In the genomic region with DNA sequence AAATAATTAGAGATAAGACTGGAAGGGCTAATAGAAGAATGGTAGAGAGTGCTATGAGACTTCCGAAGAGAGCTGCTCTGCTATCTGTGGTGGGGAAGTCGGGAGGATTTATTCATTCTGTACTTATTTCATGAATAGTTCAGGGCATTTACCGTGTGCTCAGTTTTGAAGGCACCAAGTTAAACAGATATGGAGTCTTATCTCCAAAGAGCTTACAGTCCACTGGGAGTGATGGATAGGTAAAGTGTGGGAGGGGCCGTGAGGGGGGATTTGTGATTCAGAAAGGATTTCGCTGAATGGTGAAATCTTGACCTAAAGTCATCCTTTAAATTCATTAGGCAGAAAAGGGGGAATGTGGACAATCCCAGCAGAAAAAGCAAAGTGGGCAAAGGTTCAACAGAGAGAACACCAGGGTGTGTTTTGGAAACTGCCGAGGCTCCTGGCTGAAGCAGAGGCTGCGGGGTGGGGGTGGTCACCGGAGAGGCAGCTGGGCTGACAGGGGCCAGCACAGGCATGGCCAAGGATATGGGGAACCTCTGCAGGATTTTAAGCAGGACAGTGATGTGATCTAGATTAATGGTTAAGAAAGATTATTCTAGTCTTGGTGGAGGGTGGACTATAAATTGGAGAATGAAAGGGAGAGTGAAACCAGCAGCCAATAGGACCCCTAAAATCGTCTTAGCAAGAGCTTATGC, we compare ENCODE assay signal across 14 cellular contexts.
DNase-seq lines count a peak whose midpoint lies in the region; ATAC-seq and TF ChIP-seq lines count a peak whose summit lies in the region.
"Had no signal": no experiment of that assay in that cellular context is flagged by ENCODE, and none has a peak within 500 bp of the region (broad histone marks: within the 10 kb centered on the region; RNA-seq: fewer than 3 reads in every experiment).

No MANE protein-coding gene starts in this region.

- peaks cover 45 to 98% of the 10 kb centered on the region in 2 experiments for H3K79me1 ChIP-seq in IMR-90 (ENCODE audit: low read depth in 1 of 2, low read length in 2 of 2)

- no peak overlapping the region for H3K9ac ChIP-seq in IMR-90 (ENCODE audit: low read depth, low read length)

- H3K36me3 ChIP-seq in IMR-90 (ENCODE audit: control insufficient read depth, insufficient read depth, low read length) (no peaks in the 10 kb centered on the region), lower lobe of right lung (no peaks in the 10 kb centered on the region)
- H3K36me3 ChIP-seq: WERI-Rb-1 had no signal

- no peak overlapping the region for H3K4me3 ChIP-seq in IMR-90 (ENCODE audit: insufficient read depth, low read depth, low read length)
- no peak overlapping the region for H3K4me3 ChIP-seq in lower lobe of right lung

- in situ Hi-C loops in IMR-90 (cut with MboI; ENCODE audit: low sequenced_read_pairs) = no loop called here

- H2AK9ac ChIP-seq in IMR-90 (replicated peaks; ENCODE audit: low read depth, low read length, poor library complexity) = no peak overlapping the region

- POLR2A ChIA-PET in IMR-90 (lab: Charles Lee; ENCODE audit: unreplicated experiment) = no interaction called here

- peak overlapping the region; percentile 34; the same call in 1 of the 2 replicates for H3K4ac ChIP-seq in IMR-90 (ENCODE audit: low read depth, low read length)

- no peak overlapping the region for H2AFZ ChIP-seq in IMR-90 (replicated peaks; ENCODE audit: low read length, poor library complexity)

- peaks cover 46% of the 10 kb centered on the region for H3K9me1 ChIP-seq in IMR-90 (ENCODE audit: insufficient read depth, low read length)

- H3K9me3 ChIP-seq in IMR-90 (ENCODE audit: control insufficient read depth, insufficient read depth, low read length) (no peaks in the 10 kb centered on the region), lower lobe of right lung (no peaks in the 10 kb centered on the region)

- BruUV-seq in IMR-90 (replicated peaks; lab: Mats Ljungman, UMichigan) = no TSS peak

- H4K5ac ChIP-seq in IMR-90 (ENCODE audit: low read depth, low read length) = no peak overlapping the region

- H3K36me3 Mint-ChIP-seq in T-helper 2 cell treated with Interferon-gamma antibody and Interleukin-4, amounts not matched to agents 5 μg/mL and 100 μg/mL, for 36 hours (ENCODE audit: low read depth) = peaks cover 5% of the 10 kb centered on the region
- H3K36me3 Mint-ChIP-seq in activated naive CD8-positive, alpha-beta T cell treated with anti-CD3 and anti-CD28 coated beads, Interleukin-2, amount 50 U/mL, for 24 hours (ENCODE audit: low read depth) = peaks cover 7% of the 10 kb centered on the region

- H3K27ac ChIP-seq in IMR-90 (ENCODE audit: insufficient read depth, low read length) = no peak overlapping the region
- no peak overlapping the region for H3K27ac ChIP-seq in lower lobe of right lung
- H3K27ac ChIP-seq: WERI-Rb-1 had no signal

- peaks cover 58% of the 10 kb centered on the region for H3K4me1 Mint-ChIP-seq in T-helper 2 cell treated with Interferon-gamma antibody and Interleukin-4, amounts not matched to agents 5 μg/mL and 100 μg/mL, for 36 hours (ENCODE audit: low read depth)
- no peaks in the 10 kb centered on the region for H3K4me1 Mint-ChIP-seq in activated naive CD8-positive, alpha-beta T cell treated with anti-CD3 and anti-CD28 coated beads, Interleukin-2, amount 50 U/mL, for 24 hours

- WGBS in IMR-90 (ENCODE audit: extremely low coverage in 2 of 2, insufficient read length in 1 of 2), 2 experiments = 57% methylated on average over 2 of the region's 9 CpGs; no CpG with 5 or more reads in 1 of the 2 experiments

- CTCF ChIA-PET in IMR-90 (lab: Yijun Ruan, JAX) = interaction anchor here (0.7 to 1.4 kb wide), 2 partner anchors 9 to 34 kb away, joined by 4 read pairs; no protein-coding TSS in a partner anchor

- peak overlapping the region; percentile 59 for H3K4me3 Mint-ChIP-seq in T-helper 2 cell treated with Interferon-gamma antibody and Interleukin-4, amounts not matched to agents 5 μg/mL and 100 μg/mL, for 36 hours
- peak overlapping the region; percentile 41 for H3K4me3 Mint-ChIP-seq in activated naive CD8-positive, alpha-beta T cell treated with anti-CD3 and anti-CD28 coated beads, Interleukin-2, amount 50 U/mL, for 24 hours

- peak overlapping the region; percentile 33 for H3K27ac Mint-ChIP-seq in T-helper 2 cell treated with Interferon-gamma antibody and Interleukin-4, amounts not matched to agents 5 μg/mL and 100 μg/mL, for 36 hours
- no peak overlapping the region for H3K27ac Mint-ChIP-seq in activated naive CD8-positive, alpha-beta T cell treated with anti-CD3 and anti-CD28 coated beads, Interleukin-2, amount 50 U/mL, for 24 hours

- TF ChIP-seq RAD21 in IMR-90 (IDR thresholded peaks at IDR 0.05; ENCODE audit: low read length) = no peak

- no peak for DNase-seq in T-helper 2 cell treated with Interferon-gamma antibody and Interleukin-4, amounts not matched to agents 5 μg/mL and 100 μg/mL, for 36 hours (ENCODE audit: low spot score)
- DNase-seq in T-helper 2 cell (no peak), IMR-90 (no peak), omental fat pad (ENCODE audit: low spot score) (no peak), glomerular visceral epithelial cell (ENCODE audit: extremely low spot score) (no peak), lower lobe of right lung (no peak)
- no peak for DNase-seq in activated naive CD8-positive, alpha-beta T cell treated with anti-CD3 and anti-CD28 coated beads, Interleukin-2, amount 50 U/mL, for 24 hours
- DNase-seq: 8988T, NCI-H1092, retina, trophoblast cell, WERI-Rb-1 had no signal

- no peak overlapping the region for H4K91ac ChIP-seq in IMR-90 (ENCODE audit: insufficient read depth, low read depth, low read length)

- no peak overlapping the region for H3K18ac ChIP-seq in IMR-90 (ENCODE audit: low read depth, low read length)

- H4K8ac ChIP-seq in IMR-90 (ENCODE audit: low read depth in 2 of 2, low read length in 2 of 2) = no peak overlapping the region

- no peaks in the 10 kb centered on the region for H3K27me3 ChIP-seq in IMR-90 (ENCODE audit: control insufficient read depth, insufficient read depth, low read length)
- no peaks in the 10 kb centered on the region for H3K27me3 ChIP-seq in lower lobe of right lung (ENCODE audit: low read depth)

- H3K4me1 ChIP-seq in IMR-90 (ENCODE audit: control insufficient read depth, insufficient read depth, low read length) (peaks cover 27% of the 10 kb centered on the region), lower lobe of right lung (peaks cover 61% of the 10 kb centered on the region)

- H3K27me3 Mint-ChIP-seq in T-helper 2 cell treated with Interferon-gamma antibody and Interleukin-4, amounts not matched to agents 5 μg/mL and 100 μg/mL, for 36 hours (ENCODE audit: low read depth) = peaks cover 6% of the 10 kb centered on the region
- no peaks in the 10 kb centered on the region for H3K27me3 Mint-ChIP-seq in activated naive CD8-positive, alpha-beta T cell treated with anti-CD3 and anti-CD28 coated beads, Interleukin-2, amount 50 U/mL, for 24 hours

- 0 out of 2 replicates have a peak overlapping the region, but pooled peaks have one; percentile 15 for H2AK5ac ChIP-seq in IMR-90 (ENCODE audit: low read depth, low read length)

- no peaks in the 10 kb centered on the region for H3K9me3 Mint-ChIP-seq in T-helper 2 cell treated with Interferon-gamma antibody and Interleukin-4, amounts not matched to agents 5 μg/mL and 100 μg/mL, for 36 hours
- no peaks in the 10 kb centered on the region for H3K9me3 Mint-ChIP-seq in activated naive CD8-positive, alpha-beta T cell treated with anti-CD3 and anti-CD28 coated beads, Interleukin-2, amount 50 U/mL, for 24 hours

- no peak overlapping the region for H2BK15ac ChIP-seq in IMR-90 (ENCODE audit: low read depth, low read length)

- intact Hi-C loops in IMR-90 (cut with micrococcal nuclease) (no loop called here), lower lobe of right lung (cut with DNase I) (no loop called here)

- peak overlapping the region; percentile 6; the same call in 1 of the 2 replicates for H3K23ac ChIP-seq in IMR-90 (ENCODE audit: low read depth, low read length)

- H2BK20ac ChIP-seq in IMR-90 (ENCODE audit: low read depth, low read length) = peak overlapping the region; percentile 6; the same call in 1 of the 2 replicates

- ATAC-seq in IMR-90 (ENCODE audit: low read depth) = no peak
- ATAC-seq in activated naive CD8-positive, alpha-beta T cell treated with anti-CD3 and anti-CD28 coated beads, Interleukin-2, amount 50 U/mL, for 24 hours = no peak
- peak; percentile 17 for ATAC-seq in omental fat pad (ENCODE audit: low FRiP score)
- ATAC-seq in GM21381 (IDR thresholded peaks at IDR 0.05; ENCODE audit: unreplicated experiment) = no peak
- ATAC-seq in lower lobe of right lung = no peak
- ATAC-seq: left lobe of liver had no signal

- TF ChIP-seq CTCF in IMR-90 (conservative IDR thresholded peaks at IDR 0.05; ENCODE audit: low read depth, low read length) (no peak), omental fat pad (IDR thresholded peaks at IDR 0.05) (no peak), lower lobe of right lung (IDR thresholded peaks at IDR 0.05) (no peak)

- H4K20me1 ChIP-seq in IMR-90 (ENCODE audit: insufficient read depth, low read length) = peaks cover 23% of the 10 kb centered on the region

- H3K4me2 ChIP-seq in IMR-90 (ENCODE audit: low read depth, low read length) = peak overlapping the region; percentile 75

- H2BK5ac ChIP-seq in IMR-90 (ENCODE audit: low read depth, low read length, poor library complexity, severe bottlenecking) = no peak overlapping the region

- dilution Hi-C loops in IMR-90 (cut with HindIII; ENCODE audit: low sequenced_read_pairs, unreplicated experiment) = no loop called here

- H3K56ac ChIP-seq in IMR-90 (ENCODE audit: extremely low read depth, insufficient read depth, low read length) = no peak overlapping the region

- H3K14ac ChIP-seq in IMR-90 (replicated peaks; ENCODE audit: low read depth, low read length) = peak overlapping the region; percentile 54

- TF ChIP-seq POLR2A in IMR-90 (IDR thresholded peaks at IDR 0.05; ENCODE audit: low read depth, low read length) = no peak

- H2BK120ac ChIP-seq in IMR-90 (ENCODE audit: low read depth, low read length) = peak overlapping the region; percentile 49; the same call in 1 of the 2 replicates

TF ChIP-seq in IMR-90, 13 proteins besides CTCF, POLR2A, EP300 and RAD21:
- TF ChIP-seq MXI1 (IDR thresholded peaks at IDR 0.05; ENCODE audit: borderline replicate concordance, low read depth, low read length) (no peak), MAZ (IDR thresholded peaks at IDR 0.05; ENCODE audit: borderline replicate concordance, low read depth, low read length) (no peak)
